In the genomic region with DNA sequence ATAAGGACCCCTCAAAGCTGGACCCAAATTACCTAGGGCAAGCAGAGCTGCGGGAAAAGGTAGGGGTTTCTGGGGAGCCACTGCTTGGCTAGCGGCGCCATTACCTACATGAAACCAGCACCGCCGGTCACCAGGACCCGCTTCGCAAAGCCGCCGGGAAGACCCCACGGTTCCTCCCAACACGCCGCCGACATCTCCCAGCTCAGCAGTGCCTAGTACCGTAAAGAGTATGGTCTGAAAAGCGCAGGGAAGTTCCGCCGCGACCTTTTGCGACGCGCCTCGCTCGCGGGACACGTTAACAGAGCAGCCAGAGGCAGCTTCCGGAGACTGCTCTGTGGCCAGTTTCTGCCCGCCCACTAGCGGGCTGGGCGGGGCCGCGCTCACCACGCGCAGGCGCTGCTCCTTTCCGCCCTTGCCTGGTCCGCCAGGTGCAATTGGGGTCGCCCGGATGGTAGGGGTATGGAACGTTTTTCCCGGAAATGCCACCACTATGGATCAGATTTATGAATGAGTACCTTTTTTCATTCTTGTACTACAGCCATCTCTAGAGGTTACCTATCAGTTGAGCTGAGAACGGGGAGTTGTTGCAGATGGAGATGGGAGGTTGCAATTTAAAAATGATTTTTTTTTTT, we compare ENCODE assay signal across 8 cellular contexts. TPM values are rescaled to one million over a fixed set of nuclear protein-coding genes. Genes with fewer than 3 reads are reported as not detected.
DNase-seq lines count a peak whose midpoint lies in the region; ATAC-seq lines count a peak whose summit lies in the region.

A gene with protein sequence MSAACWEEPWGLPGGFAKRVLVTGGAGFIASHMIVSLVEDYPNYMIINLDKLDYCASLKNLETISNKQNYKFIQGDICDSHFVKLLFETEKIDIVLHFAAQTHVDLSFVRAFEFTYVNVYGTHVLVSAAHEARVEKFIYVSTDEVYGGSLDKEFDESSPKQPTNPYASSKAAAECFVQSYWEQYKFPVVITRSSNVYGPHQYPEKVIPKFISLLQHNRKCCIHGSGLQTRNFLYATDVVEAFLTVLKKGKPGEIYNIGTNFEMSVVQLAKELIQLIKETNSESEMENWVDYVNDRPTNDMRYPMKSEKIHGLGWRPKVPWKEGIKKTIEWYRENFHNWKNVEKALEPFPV (minus strand): TSS at position 210 of the 632 bp plus-strand sequence. CDS start 16 bp downstream, at position 194.

- DNase-seq in COLO829 (ENCODE audit: low spot score) (peak; percentile 83), HT1080 (ENCODE audit: low read depth) (peak; percentile 95), NOMO-1 (lab: John Stamatoyannopoulos, UW; ENCODE audit: unreplicated experiment in 2 of 2) (peak; percentile 92 to 93), lung microvascular endothelial cell (ENCODE audit: low read depth in 2 of 2) (peak; percentile 91 to 92)
- DNase-seq in activated CD8-positive, alpha-beta memory T cell treated with anti-CD3 and anti-CD28 coated beads for 24 hours: peak; percentile 94
- peak; percentile 74 for DNase-seq in effector CD8-positive, alpha-beta T cell (lab: John Stamatoyannopoulos, UW)
- peak; percentile 68 to 73 (median 70) for DNase-seq in stimulated activated CD4-positive, alpha-beta T cell treated with anti-CD3 and anti-CD28 coated beads, TNF-alpha, amount 100 ng/mL, for 4 hours (ENCODE audit: low read depth in 3 of 3)

- ATAC-seq in GM21360 (IDR thresholded peaks at IDR 0.05; ENCODE audit: unreplicated experiment): peak; percentile 96

RNA-seq across cellular contexts. Expression of the gene that starts here (rescaled TPM):
- 14.6 and 16.0 TPM in 2 replicates for total RNA-seq in HT1080 (2014; rRNA removed; shearing (Covaris generic))
- 18.9 and 22.1 TPM in 2 replicates for polyA plus RNA-seq in HT1080 (2015; cell fraction: cytosol; rRNA removed)
- 28.2 and 28.4 TPM in 2 replicates for polyA plus RNA-seq in HT1080 (2015; cell fraction: nucleus; rRNA removed)
- 6.3 and 9.5 TPM in 2 replicates for total RNA-seq in lung microvascular endothelial cell

Comparison
In these comparisons a context has a peak if more than half of its experiments do, and no peak if none do; other contexts are left out.
1. Peak in every context shown above with its lines: DNase-seq and ATAC-seq.